10 cellular contexts compared by ENCODE assay signal in genomic region chrX:143632625-143633387, GRCh38. TPM values are rescaled to one million over a fixed set of nuclear protein-coding genes. Genes with fewer than 3 reads are reported as not detected.
DNase-seq lines count a peak whose midpoint lies in the region; ATAC-seq and TF ChIP-seq lines count a peak whose summit lies in the region.
"Had no signal": no experiment of that assay in that cellular context is flagged by ENCODE, and none has a peak within 500 bp of the region (broad histone marks: within the 10 kb centered on the region; RNA-seq: fewer than 3 reads in every experiment).

No MANE protein-coding gene starts in this region.

- H3K9me3 ChIP-seq in heart left ventricle (no peaks in the 10 kb centered on the region), adrenal gland (replicated peaks in 1 of 3) (no peaks in the 10 kb centered on the region), prostate gland (no peaks in the 10 kb centered on the region)

- no peaks in the 10 kb centered on the region for H3K36me3 Mint-ChIP-seq in type B pancreatic cell
- H3K36me3 Mint-ChIP-seq: T-cell had no signal

- peak overlapping the region in 9 of 12 donors; percentile 37 to 59 (median 49) for H3K4me3 ChIP-seq in heart left ventricle
- peak overlapping the region in 2 of 4 donors; percentile 10 to 60 for H3K4me3 ChIP-seq in adrenal gland
- no peak overlapping the region for H3K4me3 ChIP-seq in prostate gland

- H3K4me1 ChIP-seq in heart left ventricle, result no peaks in the 10 kb centered on the region
- peaks cover 0 to 7% of the 10 kb centered on the region in 2 donors for H3K4me1 ChIP-seq in adrenal gland (replicated peaks in 1 of 2)
- no peaks in the 10 kb centered on the region for H3K4me1 ChIP-seq in prostate gland (replicated peaks)

- WGBS in heart left ventricle, 4 donors, result 22 to 45% (median 38%) methylated on average over 7 of the region's 7 CpGs
- 15 to 40% (median 30%) methylated on average over 7 of the region's 7 CpGs for WGBS in adrenal gland, 4 donors
- WGBS in prostate gland, result 46% methylated on average over 7 of the region's 7 CpGs

- H3K9me3 Mint-ChIP-seq in type B pancreatic cell, result peaks cover 5% of the 10 kb centered on the region
- H3K9me3 Mint-ChIP-seq: T-cell had no signal

- H3K27me3 ChIP-seq in heart left ventricle, result peaks cover 0 to 16% (median 0%) of the 10 kb centered on the region in 9 donors
- peaks cover 8% of the 10 kb centered on the region for H3K27me3 ChIP-seq in adrenal gland
- H3K27me3 ChIP-seq in prostate gland (replicated peaks; ENCODE audit: insufficient read depth), result no peaks in the 10 kb centered on the region

- H3K27ac ChIP-seq in heart left ventricle (no peak overlapping the region), adrenal gland (peak overlapping the region in 2 of 5 donors; percentile 19 to 45), prostate gland (no peak overlapping the region)

- H3K4me3 Mint-ChIP-seq in type B pancreatic cell, result peak overlapping the region; percentile 79
- H3K4me3 Mint-ChIP-seq: T-cell had no signal

- intact Hi-C loops in heart left ventricle (cut with DNase I) (no loop called here), cardiac septum (cut with DNase I) (loop anchor here (10.0 kb wide), 1 partner anchor 178 kb away; no protein-coding TSS in a partner anchor), adrenal gland (cut with DNase I) (no loop called here), prostate gland (cut with DNase I) (no loop called here)

- ATAC-seq in heart left ventricle, result peak in 1 of 4 donors; percentile 48
- ATAC-seq in GM19328 (IDR thresholded peaks at IDR 0.05; ENCODE audit: unreplicated experiment), result no peak
- ATAC-seq: T-cell had no signal

- TF ChIP-seq POLR2A in heart left ventricle (IDR thresholded peaks at IDR 0.05) (no peak), adrenal gland (IDR thresholded peaks at IDR 0.05) (peak in 1 of 2 donors; percentile 22), prostate gland (IDR thresholded peaks at IDR 0.05) (no peak)

- H3K36me3 ChIP-seq in heart left ventricle (no peaks in the 10 kb centered on the region), adrenal gland (replicated peaks in 1 of 2) (no peaks in the 10 kb centered on the region), prostate gland (no peaks in the 10 kb centered on the region)

- no peak for TF ChIP-seq CTCF in heart left ventricle (IDR thresholded peaks at IDR 0.05)
- no peak for TF ChIP-seq CTCF in adrenal gland (IDR thresholded peaks at IDR 0.05)
- TF ChIP-seq CTCF in type B pancreatic cell (conservative IDR thresholded peaks at IDR 0.05), result no peak
- no peak for TF ChIP-seq CTCF in prostate gland (IDR thresholded peaks at IDR 0.05)

- no peaks in the 10 kb centered on the region for H3K4me1 Mint-ChIP-seq in type B pancreatic cell (ENCODE audit: unreplicated experiment)

- no peak overlapping the region for H3K27ac Mint-ChIP-seq in type B pancreatic cell
- H3K27ac Mint-ChIP-seq: T-cell had no signal

- H3K27me3 Mint-ChIP-seq in type B pancreatic cell, result peaks cover 46% of the 10 kb centered on the region

- no peak for DNase-seq in heart left ventricle
- no peak for DNase-seq in cardiac septum (ENCODE audit: low spot score)
- peak in 5 of 7 donors; percentile 17 to 33 (median 24) for DNase-seq in adrenal gland
- peak; percentile 17 for DNase-seq in left kidney (ENCODE audit: low read depth, low spot score)
- DNase-seq in type B pancreatic cell (ENCODE audit: extremely low spot score, unreplicated experiment), result no peak
- no peak for DNase-seq in NCI-H2171 (lab: John Stamatoyannopoulos, UW)
- DNase-seq in prostate gland (ENCODE audit: low spot score), result no peak
- DNase-seq: NCI-H2029, T-cell had no signal

RNA-seq across cellular contexts. Expression of gene SLITRK4, which starts 3.1 kb away (rescaled TPM):
- 1 to 10 TPM in 5 of 9 donors, under 1 TPM in 4; 0.30 to 7.2 (median 1.1) TPM for total RNA-seq in heart left ventricle
- polyA plus RNA-seq in heart left ventricle, result under 1 TPM; 0.14 to 0.15 TPM
- total RNA-seq in cardiac septum, result 22.1 TPM
- total RNA-seq in adrenal gland, result 10 to 100 TPM; 18.1 to 80.2 (median 40.8) TPM
- 10 to 100 TPM in 1 of 3 donors, 1 to 10 TPM in 2; 6.0 to 27.6 (median 9.1) TPM for polyA plus RNA-seq in adrenal gland
- total RNA-seq in type B pancreatic cell (ENCODE audit: low replicate concordance), result 0.71 and 3.7 TPM in 2 replicates
- total RNA-seq in prostate gland, result 1 to 10 TPM; 1.3 to 4.6 TPM
- total RNA-seq: T-cell had no signal

Comparison
In these comparisons a context has a peak if more than half of its experiments do, and no peak if none do; other contexts are left out.
1. DNase-seq: peak in adrenal gland (5 of 7) and left kidney (single experiment); none in heart left ventricle (0 of 5), cardiac septum (single experiment), type B pancreatic cell (single experiment), NCI-H2171 (single experiment) and prostate gland (single experiment).
2. H3K4me3 ChIP-seq: peak in heart left ventricle (9 of 12); none in prostate gland (0 of 2).